ENCODE assay signal across 29 cellular contexts in genomic region chr1:119090250-119090649, GRCh38.
"Had no signal": no experiment of that assay in that cellular context is flagged by ENCODE, and none has a peak within 500 bp of the region (broad histone marks: within the 10 kb centered on the region; RNA-seq: fewer than 3 reads in every experiment).

No MANE protein-coding gene starts in this region.

- H3K9me3 Mint-ChIP-seq: stimulated activated memory B cell treated with anti-CD40 and anti-IgM and Interleukin-4, amounts not matched to agents 10 μg/mL and 1 μg/mL and 100 μg/mL, for 72 hours had no signal

- H3K27me3 ChIP-seq: stomach, suprapubic skin, testis, thyroid gland, tibial artery, tibial nerve, transverse colon, upper lobe of left lung, upper lobe of right lung, uterus, vagina had no signal

- H3K36me3 Mint-ChIP-seq: stimulated activated effector memory CD8-positive, alpha-beta T cell treated with anti-CD3 and anti-CD28 coated beads, Interleukin-12 subunit alpha, Interleukin-12 subunit beta, amount 100 ng/mL, for 72 hours; type B pancreatic cell had no signal

- H3K36me3 ChIP-seq: stomach, suprapubic skin, thoracic aorta, thyroid gland, tibial artery, tibial nerve, transverse colon, upper lobe of left lung, upper lobe of right lung, uterus, vagina had no signal

- FAIRE-seq: urothelium cell line had no signal

- H3K27ac Mint-ChIP-seq: stimulated activated effector memory CD8-positive, alpha-beta T cell treated with anti-CD3 and anti-CD28 coated beads, Interleukin-12 subunit alpha, Interleukin-12 subunit beta, amount 100 ng/mL, for 72 hours; stimulated activated memory B cell treated with anti-CD40 and anti-IgM and Interleukin-4, amounts not matched to agents 10 μg/mL and 1 μg/mL and 100 μg/mL, for 72 hours; stimulated activated naive B cell treated with anti-CD40 and anti-IgM and Interleukin-4, amounts not matched to agents 10 μg/mL and 1 μg/mL and 100 μg/mL, for 72 hours; stimulated activated naive CD8-positive, alpha-beta T cell treated with anti-CD3 and anti-CD28 coated beads, Interleukin-15, amount 100 ng/mL, for 72 hours; stimulated activated naive CD8-positive, alpha-beta T cell treated with anti-CD3 and anti-CD28 coated beads, Interleukin-15, Interleukin-2, amounts not matched to agents 100 ng/mL and 50 ng/mL, for 24 hours; type B pancreatic cell had no signal

- H3K4me1 ChIP-seq: stomach, testis, thyroid gland, transverse colon, upper lobe of left lung, upper lobe of right lung, uterus, vagina had no signal

- ATAC-seq: stimulated activated effector memory CD8-positive, alpha-beta T cell treated with anti-CD3 and anti-CD28 coated beads, Interleukin-12 subunit alpha, Interleukin-12 subunit beta, amount 100 ng/mL, for 72 hours; stimulated activated memory B cell treated with anti-CD40 and anti-IgM and Interleukin-4, amounts not matched to agents 10 μg/mL and 1 μg/mL and 100 μg/mL, for 72 hours; stimulated activated naive B cell treated with anti-CD40 and anti-IgM and Interleukin-4, amounts not matched to agents 10 μg/mL and 1 μg/mL and 100 μg/mL, for 72 hours; stimulated activated naive CD8-positive, alpha-beta T cell treated with anti-CD3 and anti-CD28 coated beads, Interleukin-15, amount 100 ng/mL, for 72 hours; stimulated activated naive CD8-positive, alpha-beta T cell treated with anti-CD3 and anti-CD28 coated beads, Interleukin-15, Interleukin-2, amounts not matched to agents 100 U/mL and 50 U/mL, for 24 hours; upper lobe of right lung had no signal

- H3K27me3 Mint-ChIP-seq: stimulated activated memory B cell treated with anti-CD40 and anti-IgM and Interleukin-4, amounts not matched to agents 10 μg/mL and 1 μg/mL and 100 μg/mL, for 72 hours; stimulated activated naive B cell treated with anti-CD40 and anti-IgM and Interleukin-4, amounts not matched to agents 10 μg/mL and 1 μg/mL and 100 μg/mL, for 72 hours; stimulated activated naive CD8-positive, alpha-beta T cell treated with anti-CD3 and anti-CD28 coated beads, Interleukin-15, amount 100 ng/mL, for 72 hours; stimulated activated naive CD8-positive, alpha-beta T cell treated with anti-CD3 and anti-CD28 coated beads, Interleukin-15, Interleukin-2, amounts not matched to agents 100 ng/mL and 50 ng/mL, for 24 hours; type B pancreatic cell had no signal

- DNase-seq: stimulated activated CD4-positive, alpha-beta T cell treated with anti-CD3 and anti-CD28 coated beads, Interleukin-2, amount 100 ng/mL, for 48 hours; stimulated activated CD4-positive, alpha-beta T cell treated with anti-CD3 and anti-CD28 coated beads, Interleukin-4, amount 100 ng/mL, for 1 hour; stimulated activated CD4-positive, alpha-beta T cell treated with anti-CD3 and anti-CD28 coated beads, Interleukin-4, amount 100 ng/mL, for 24 hours; stimulated activated CD4-positive, alpha-beta T cell treated with anti-CD3 and anti-CD28 coated beads, Interleukin-4, amount 100 ng/mL, for 4 hours; stimulated activated CD8-positive, alpha-beta memory T cell treated with anti-CD3 and anti-CD28 coated beads, Interleukin-4, amount 100 ng/mL, for 48 hours; stimulated activated naive B cell treated with anti-CD40 and anti-IgM and Interleukin-4, amounts not matched to agents 10 μg/mL and 1 μg/mL and 100 μg/mL, for 72 hours; stimulated activated naive CD4-positive, alpha-beta T cell; stimulated activated naive CD4-positive, alpha-beta T cell treated with Interleukin-2 at 50 U/mL for 16 hours; stimulated activated naive CD8-positive, alpha-beta T cell treated with anti-CD3 and anti-CD28 coated beads, Interleukin-15, amount 100 ng/mL, for 72 hours; stimulated activated naive CD8-positive, alpha-beta T cell treated with anti-CD3 and anti-CD28 coated beads, Interleukin-15, Interleukin-2, amounts not matched to agents 100 U/mL and 50 U/mL, for 24 hours; stomach; substantia nigra; testis; thyroid gland; tibial artery; transverse colon; trophoblast cell; upper lobe of left lung; upper lobe of right lung; uterus had no signal

- H3K4me3 ChIP-seq: stomach, suprapubic skin, testis, thoracic aorta, thyroid gland, tibial artery, tibial nerve, transverse colon, upper lobe of left lung, upper lobe of right lung, uterus, vagina had no signal

- H3K27ac ChIP-seq: stomach, suprapubic skin, testis, thoracic aorta, thyroid gland, tibial artery, tibial nerve, transverse colon, upper lobe of left lung, upper lobe of right lung, uterus, vagina had no signal

- H3K4me3 Mint-ChIP-seq: stimulated activated effector memory CD8-positive, alpha-beta T cell treated with anti-CD3 and anti-CD28 coated beads, Interleukin-12 subunit alpha, Interleukin-12 subunit beta, amount 100 ng/mL, for 72 hours; stimulated activated memory B cell treated with anti-CD40 and anti-IgM and Interleukin-4, amounts not matched to agents 10 μg/mL and 1 μg/mL and 100 μg/mL, for 72 hours; stimulated activated naive B cell treated with anti-CD40 and anti-IgM and Interleukin-4, amounts not matched to agents 10 μg/mL and 1 μg/mL and 100 μg/mL, for 72 hours; stimulated activated naive CD8-positive, alpha-beta T cell treated with anti-CD3 and anti-CD28 coated beads, Interleukin-15, amount 100 ng/mL, for 72 hours; stimulated activated naive CD8-positive, alpha-beta T cell treated with anti-CD3 and anti-CD28 coated beads, Interleukin-15, Interleukin-2, amounts not matched to agents 100 ng/mL and 50 ng/mL, for 24 hours; type B pancreatic cell had no signal

- H3K9me3 ChIP-seq: suprapubic skin, testis, thoracic aorta, thyroid gland, upper lobe of right lung, uterus, vagina had no signal

- H3K4me1 Mint-ChIP-seq: stimulated activated naive CD8-positive, alpha-beta T cell treated with anti-CD3 and anti-CD28 coated beads, Interleukin-15, amount 100 ng/mL, for 72 hours had no signal
